ENCODE assay signal across 8 cellular contexts in the genomic region with DNA sequence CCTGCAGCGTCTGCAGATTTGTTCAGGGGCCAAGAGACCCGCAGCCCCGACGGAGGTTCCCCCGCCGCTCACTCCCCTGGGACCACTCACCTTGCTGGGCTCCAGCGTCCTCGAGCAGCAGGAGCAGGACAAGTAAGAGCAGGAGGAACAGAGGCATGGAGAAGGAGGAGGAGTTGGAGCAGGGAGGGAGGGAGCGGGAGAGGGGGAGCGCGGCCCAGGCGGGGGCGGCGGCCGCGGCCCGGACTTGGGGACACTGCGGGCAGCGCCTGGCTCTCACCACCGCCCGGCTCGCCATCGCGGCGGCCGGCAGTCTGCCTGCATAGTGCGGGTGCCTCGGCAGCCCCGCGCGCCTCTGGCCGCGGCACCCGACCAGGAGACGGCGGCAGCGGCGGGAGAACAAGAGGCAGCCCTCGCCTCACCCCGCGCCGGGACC. TPM values are rescaled to one million over a fixed set of nuclear protein-coding genes. Genes with fewer than 3 reads are reported as not detected.
DNase-seq lines count a peak whose midpoint lies in the region; ATAC-seq and TF ChIP-seq lines count a peak whose summit lies in the region.

No MANE protein-coding gene starts in this region.

- H3K27me3 Mint-ChIP-seq in mesothelial cell of epicardium (ENCODE audit: low read depth): no peaks in the 10 kb centered on the region

- peak overlapping the region; percentile 70 for H3K4me3 ChIP-seq in Jurkat, Clone E6-1 (ENCODE audit: low read length)
- H3K4me3 ChIP-seq in epithelial cell of esophagus (ENCODE audit: low read length) (peak overlapping the region; percentile 70), suprapubic skin (peak overlapping the region; percentile 90)

- peak overlapping the region; percentile 97 for H3K4me3 Mint-ChIP-seq in mesothelial cell of epicardium

- TF ChIP-seq EP300 in suprapubic skin (IDR thresholded peaks at IDR 0.05): no peak

- H3K36me3 ChIP-seq in suprapubic skin: no peaks in the 10 kb centered on the region

- DNase-seq in G401 (ENCODE audit: low spot score): peak; percentile 62
- no peak for DNase-seq in Jurkat, Clone E6-1 (ENCODE audit: low read depth, low spot score)
- DNase-seq in activated CD4-positive, alpha-beta T cell treated with anti-CD3 and anti-CD28 coated beads, Interleukin-2, amount 50 U/mL, for 48 hours: peak; percentile 4 to 20
- peak; percentile 68 for DNase-seq in epithelial cell of esophagus (ENCODE audit: low read depth)
- DNase-seq in mesothelial cell of epicardium (ENCODE audit: low spot score in 2 of 2, unreplicated experiment in 2 of 2): peak in 1 of 2 experiments; percentile 18
- peak in 1 of 2 donors; percentile 78 for DNase-seq in suprapubic skin (ENCODE audit: low spot score in 2 of 2)
- no peak for DNase-seq in OCI-M2 (lab: John Stamatoyannopoulos, UW; ENCODE audit: unreplicated experiment)

- peak; percentile 21 for ATAC-seq in GM21786 (IDR thresholded peaks at IDR 0.05; ENCODE audit: unreplicated experiment)

- H3K27ac ChIP-seq in suprapubic skin: peak overlapping the region; percentile 93

- H3K4me1 ChIP-seq in suprapubic skin: peaks cover 28% of the 10 kb centered on the region

- TF ChIP-seq POLR2A in suprapubic skin (IDR thresholded peaks at IDR 0.05): no peak

- H3K27me3 ChIP-seq in suprapubic skin: no peaks in the 10 kb centered on the region

- TF ChIP-seq CTCF in epithelial cell of esophagus (IDR thresholded peaks at IDR 0.05; ENCODE audit: insufficient read depth, low read depth, low read length, missing control alignments): no peak
- no peak for TF ChIP-seq CTCF in mesothelial cell of epicardium (IDR thresholded peaks at IDR 0.05; ENCODE audit: unreplicated experiment)
- TF ChIP-seq CTCF in suprapubic skin (IDR thresholded peaks at IDR 0.05): no peak

- in situ Hi-C loops in G401 (cut with HindIII; ENCODE audit: low sequenced_read_pairs): no loop called here

- under 1% methylated on average over 39 of the region's 42 CpGs for WGBS in suprapubic skin

- H3K9me3 ChIP-seq in suprapubic skin: no peaks in the 10 kb centered on the region

- no peaks in the 10 kb centered on the region for H3K9me3 Mint-ChIP-seq in mesothelial cell of epicardium

- H3K27ac Mint-ChIP-seq in mesothelial cell of epicardium: peak overlapping the region; percentile 93

- no peaks in the 10 kb centered on the region for H3K36me3 Mint-ChIP-seq in mesothelial cell of epicardium

- peaks cover 25% of the 10 kb centered on the region for H3K4me1 Mint-ChIP-seq in mesothelial cell of epicardium

RNA-seq across cellular contexts. Expression of a gene that starts 0.4 kb away (rescaled TPM):
- 0.20 and 0.86 TPM in 2 replicates for total RNA-seq in G401 (2014; rRNA removed; shearing (Covaris generic))
- polyA plus RNA-seq in Jurkat, Clone E6-1 (2012; ENCODE audit: insufficient read depth, insufficient read length): 2.4 TPM
- total RNA-seq in mesothelial cell of epicardium (53.0 to 57.9 TPM (median 56.5 TPM) in 3 replicates), suprapubic skin (10 to 100 TPM in 3 of 4 donors, 1 to 10 TPM in 1; 9.8 to 23.7 (median 19.0) TPM)

Comparison
In these comparisons a context has a peak if more than half of its experiments do, and no peak if none do; other contexts are left out.
1. DNase-seq: peak in G401 (single experiment), activated CD4-positive, alpha-beta T cell treated with anti-CD3 and anti-CD28 coated beads, Interleukin-2, amount 50 U/mL, for 48 hours (2 of 2) and epithelial cell of esophagus (single experiment); none in Jurkat, Clone E6-1 (single experiment) and OCI-M2 (single experiment).
2. Peak in every context shown above with its lines, with median percentiles within 50 percentile points of each other: H3K4me3 ChIP-seq.